ENCODE assay signal across 8 cellular contexts in the genomic region with DNA sequence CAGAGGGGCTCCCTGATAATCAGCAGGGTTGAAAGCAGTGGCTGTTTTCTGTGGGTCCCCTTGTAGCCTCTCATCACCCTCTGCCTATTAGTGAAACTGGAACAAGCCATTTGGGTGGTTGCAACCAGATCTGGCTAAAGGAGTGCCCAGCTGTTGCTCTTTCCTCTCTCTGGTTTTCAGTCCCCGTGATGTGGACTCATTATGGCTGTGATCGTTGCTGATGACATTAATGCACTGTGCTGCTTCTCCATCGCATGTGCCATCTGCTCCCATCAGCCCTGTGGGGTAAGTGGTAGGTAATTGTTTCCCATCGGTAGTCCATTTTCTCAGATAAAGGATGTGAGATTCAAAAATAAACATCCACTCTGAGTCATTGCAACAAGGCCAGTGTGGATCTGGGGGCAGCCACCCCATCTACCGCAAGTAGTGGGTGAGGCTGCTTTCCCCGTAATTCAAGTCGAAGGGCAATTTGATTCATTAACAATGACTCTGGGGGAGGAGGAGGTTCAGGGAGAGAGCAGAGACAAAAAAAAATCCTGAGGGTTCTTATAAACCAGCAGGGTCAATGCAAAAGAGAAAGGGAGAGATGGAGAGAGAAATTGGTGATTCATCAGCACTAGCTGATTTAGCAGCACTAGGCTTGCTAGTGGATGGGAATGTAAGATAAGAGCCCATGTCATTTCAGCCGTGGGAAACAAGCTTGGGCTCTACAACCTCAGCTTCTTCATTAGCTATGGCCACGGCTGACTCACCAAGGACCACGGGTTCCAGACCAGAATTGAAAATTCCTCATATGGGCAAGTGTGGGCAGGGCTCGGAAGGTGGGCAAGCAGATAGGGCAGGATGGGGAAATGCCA.
A peak's percentile ranks its signal among the peaks of the same experiment; 100 is the strongest.
DNase-seq lines count a peak whose midpoint lies in the region; ATAC-seq and TF ChIP-seq lines count a peak whose summit lies in the region.

No MANE protein-coding gene starts in this region.

- ATAC-seq in GM21723 (IDR thresholded peaks at IDR 0.05; ENCODE audit: unreplicated experiment) (no peak), GM18520 (IDR thresholded peaks at IDR 0.05; ENCODE audit: unreplicated experiment) (no peak)

- no peak overlapping the region for H3K4me3 ChIP-seq in GM12865 (ENCODE audit: low read depth, low read length)
- H3K4me3 ChIP-seq in kidney epithelial cell (ENCODE audit: low read depth, low read length): no peak overlapping the region
- H3K4me3 ChIP-seq in OCI-LY7 (ENCODE audit: low read depth, low read length, poor library complexity, severe bottlenecking): no peak overlapping the region

- DNase-seq in GM12865 (ENCODE audit: low read depth) (peak; percentile 58), HT1080 (ENCODE audit: low read depth) (peak; percentile 52), OCI-M1 (lab: John Stamatoyannopoulos, UW) (peak; percentile 78), kidney epithelial cell (ENCODE audit: low read depth) (peak; percentile 78), OCI-LY7 (ENCODE audit: low spot score) (no peak)
- DNase-seq in activated CD8-positive, alpha-beta memory T cell treated with anti-CD3 and anti-CD28 coated beads for 24 hours: no peak

- no peak overlapping the region for H2AFZ ChIP-seq in OCI-LY7 (ENCODE audit: low read length)

- H3K27ac ChIP-seq in OCI-LY7 (ENCODE audit: low read depth, low read length, poor library complexity, severe bottlenecking): no peak overlapping the region

- H3K27me3 ChIP-seq in kidney epithelial cell (ENCODE audit: control insufficient read depth, insufficient read depth, low read length): peaks cover 11% of the 10 kb centered on the region

- no peaks in the 10 kb centered on the region for H3K79me2 ChIP-seq in OCI-LY7 (ENCODE audit: insufficient read depth, low read depth, low read length)

- no peaks in the 10 kb centered on the region for H4K20me1 ChIP-seq in OCI-LY7 (ENCODE audit: insufficient read depth, low read length)

- TF ChIP-seq CTCF in GM12865 (IDR thresholded peaks at IDR 0.05; ENCODE audit: insufficient read depth, low read depth, low read length, missing control alignments) (no peak), kidney epithelial cell (IDR thresholded peaks at IDR 0.05; ENCODE audit: insufficient read depth, low read length, poor library complexity, severe bottlenecking) (no peak), OCI-LY7 (conservative IDR thresholded peaks at IDR 0.05; ENCODE audit: low read length) (no peak)

- BruUV-seq in OCI-LY7 (replicated peaks; lab: Mats Ljungman, UMichigan): no TSS peak

- POLR2A ChIA-PET in OCI-LY7 (lab: Charles Lee): no interaction called here

- no peaks in the 10 kb centered on the region for H3K4me1 ChIP-seq in OCI-LY7 (ENCODE audit: insufficient read depth, low read length, poor library complexity, severe bottlenecking)

- H3K4me2 ChIP-seq in OCI-LY7 (ENCODE audit: low read length): no peak overlapping the region

- H3K9me2 ChIP-seq in OCI-LY7 (ENCODE audit: insufficient read depth, low read length): no peaks in the 10 kb centered on the region

- intact Hi-C loops in OCI-LY7 (cut with micrococcal nuclease; ENCODE audit: unreplicated experiment): no loop called here

- H3K9me3 ChIP-seq in OCI-LY7 (ENCODE audit: low read length): no peaks in the 10 kb centered on the region

- H3K36me3 ChIP-seq in kidney epithelial cell (ENCODE audit: control insufficient read depth, insufficient read depth, low read length): no peaks in the 10 kb centered on the region
- H3K36me3 ChIP-seq in OCI-LY7 (ENCODE audit: insufficient read depth, low read length): no peaks in the 10 kb centered on the region

- CTCF ChIA-PET in OCI-LY7 (lab: Charles Lee; ENCODE audit: unreplicated experiment): no interaction called here

Comparison
In these comparisons a context has a peak if more than half of its experiments do, and no peak if none do; other contexts are left out.
1. DNase-seq: peak in GM12865 (single experiment), HT1080 (single experiment), OCI-M1 (single experiment) and kidney epithelial cell (single experiment); none in activated CD8-positive, alpha-beta memory T cell treated with anti-CD3 and anti-CD28 coated beads for 24 hours (single experiment) and OCI-LY7 (single experiment).